ENCODE assay signal across 1 cellular context in the genomic region with DNA sequence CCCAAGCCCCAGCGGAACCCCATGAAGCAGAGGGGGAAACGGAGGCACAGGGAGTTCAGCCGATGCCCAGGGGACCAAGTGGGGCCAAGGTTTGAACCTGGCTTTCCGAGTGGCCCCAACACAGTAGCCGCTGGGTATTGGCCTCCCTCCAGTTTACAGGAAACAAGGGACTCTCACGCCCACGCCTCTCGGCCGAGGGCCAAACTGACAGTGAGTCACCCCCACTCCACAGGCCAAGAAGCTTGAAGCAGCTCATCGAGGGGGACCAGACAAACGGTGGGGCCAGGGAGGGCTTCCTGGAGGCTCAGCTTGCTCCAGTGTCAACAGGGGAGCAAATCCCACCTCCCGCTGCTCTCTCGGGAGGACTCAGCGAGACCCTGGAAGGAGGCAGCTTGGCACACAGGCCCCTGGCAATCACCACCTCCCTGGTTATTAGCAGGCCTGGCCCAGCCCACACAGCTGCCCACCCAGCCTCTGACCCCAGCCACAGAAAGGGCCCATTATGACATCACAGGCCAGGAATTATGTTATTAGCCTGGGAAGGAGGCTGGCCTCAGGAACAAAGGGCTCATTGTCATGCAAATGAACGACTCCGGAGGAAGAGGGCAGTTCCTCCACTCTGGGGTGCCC.
A peak's percentile ranks its signal among the peaks of the same experiment; 100 is the strongest.
TF ChIP-seq lines count a peak whose summit lies in the region.

No MANE protein-coding gene starts in this region.

TF ChIP-seq in K562, 482 proteins besides CTCF, POLR2A, EP300 and RAD21 (continued from another document):
- TF ChIP-seq ZBTB7A (IDR thresholded peaks at IDR 0.05; ENCODE audit: borderline replicate concordance, control insufficient read depth, low read depth, low read length): peak; percentile 62; the same call in 1 of the 2 replicates
- TF ChIP-seq, protein P1, sequence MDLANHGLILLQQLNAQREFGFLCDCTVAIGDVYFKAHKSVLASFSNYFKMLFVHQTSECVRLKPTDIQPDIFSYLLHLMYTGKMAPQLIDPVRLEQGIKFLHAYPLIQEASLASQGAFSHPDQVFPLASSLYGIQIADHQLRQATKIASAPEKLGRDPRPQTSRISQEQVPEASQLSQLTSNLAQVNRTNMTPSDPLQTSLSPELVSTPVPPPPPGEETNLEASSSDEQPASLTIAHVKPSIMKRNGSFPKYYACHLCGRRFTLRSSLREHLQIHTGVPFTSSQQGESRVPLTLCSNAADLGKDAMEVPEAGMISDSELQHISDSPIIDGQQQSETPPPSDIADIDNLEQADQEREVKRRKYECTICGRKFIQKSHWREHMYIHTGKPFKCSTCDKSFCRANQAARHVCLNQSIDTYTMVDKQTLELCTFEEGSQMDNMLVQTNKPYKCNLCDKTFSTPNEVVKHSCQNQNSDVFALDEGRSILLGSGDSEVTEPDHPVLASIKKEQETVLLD (IDR thresholded peaks at IDR 0.05): peak; percentile 62; the same call in 1 of the 2 replicates
- peak; percentile 78 for TF ChIP-seq ETV1 (tag; conservative IDR thresholded peaks at IDR 0.05; ENCODE audit: low read depth)
- TF ChIP-seq RBM14 (IDR thresholded peaks at IDR 0.05; ENCODE audit: borderline replicate concordance, insufficient read depth, low read depth, low read length): no peak
- TF ChIP-seq SMARCC2 (IDR thresholded peaks at IDR 0.05; ENCODE audit: low read depth): peak; percentile 65
- TF ChIP-seq ARID1B (IDR thresholded peaks at IDR 0.05): peak; percentile 84
- TF ChIP-seq ZNF165 (CRISPR knock-in tag; IDR thresholded peaks at IDR 0.05; ENCODE audit: borderline replicate concordance): no peak
- peak; percentile 84; the same call in 1 of the 2 replicates for TF ChIP-seq RNF2 (IDR thresholded peaks at IDR 0.05)
- no peak for TF ChIP-seq ZNF780A (CRISPR knock-in tag; IDR thresholded peaks at IDR 0.05)
- TF ChIP-seq NFIX (CRISPR knock-in tag; IDR thresholded peaks at IDR 0.05; ENCODE audit: low read depth): 0 out of 2 replicates have a peak, but pooled peaks have one; percentile 15
- TF ChIP-seq TEAD1 (CRISPR knock-in tag; IDR thresholded peaks at IDR 0.05): 0 out of 4 replicates have a peak, but pooled peaks of 1 of the 2 experiments have one; percentile 51
- TF ChIP-seq MTA3 (IDR thresholded peaks at IDR 0.05; ENCODE audit: borderline replicate concordance): 0 out of 2 replicates have a peak, but pooled peaks have one; percentile 34
- TF ChIP-seq SNAPC5 (CRISPR knock-in tag; IDR thresholded peaks at IDR 0.05): no peak
- TF ChIP-seq, protein P2, sequence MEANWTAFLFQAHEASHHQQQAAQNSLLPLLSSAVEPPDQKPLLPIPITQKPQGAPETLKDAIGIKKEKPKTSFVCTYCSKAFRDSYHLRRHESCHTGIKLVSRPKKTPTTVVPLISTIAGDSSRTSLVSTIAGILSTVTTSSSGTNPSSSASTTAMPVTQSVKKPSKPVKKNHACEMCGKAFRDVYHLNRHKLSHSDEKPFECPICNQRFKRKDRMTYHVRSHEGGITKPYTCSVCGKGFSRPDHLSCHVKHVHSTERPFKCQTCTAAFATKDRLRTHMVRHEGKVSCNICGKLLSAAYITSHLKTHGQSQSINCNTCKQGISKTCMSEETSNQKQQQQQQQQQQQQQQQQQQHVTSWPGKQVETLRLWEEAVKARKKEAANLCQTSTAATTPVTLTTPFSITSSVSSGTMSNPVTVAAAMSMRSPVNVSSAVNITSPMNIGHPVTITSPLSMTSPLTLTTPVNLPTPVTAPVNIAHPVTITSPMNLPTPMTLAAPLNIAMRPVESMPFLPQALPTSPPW (CRISPR knock-in tag; IDR thresholded peaks at IDR 0.05): peak; percentile 61
- TF ChIP-seq TFAP4 (CRISPR knock-in tag; IDR thresholded peaks at IDR 0.05; ENCODE audit: borderline replicate concordance): peak; percentile 53; the same call in 1 of the 2 replicates
- TF ChIP-seq, protein P3, sequence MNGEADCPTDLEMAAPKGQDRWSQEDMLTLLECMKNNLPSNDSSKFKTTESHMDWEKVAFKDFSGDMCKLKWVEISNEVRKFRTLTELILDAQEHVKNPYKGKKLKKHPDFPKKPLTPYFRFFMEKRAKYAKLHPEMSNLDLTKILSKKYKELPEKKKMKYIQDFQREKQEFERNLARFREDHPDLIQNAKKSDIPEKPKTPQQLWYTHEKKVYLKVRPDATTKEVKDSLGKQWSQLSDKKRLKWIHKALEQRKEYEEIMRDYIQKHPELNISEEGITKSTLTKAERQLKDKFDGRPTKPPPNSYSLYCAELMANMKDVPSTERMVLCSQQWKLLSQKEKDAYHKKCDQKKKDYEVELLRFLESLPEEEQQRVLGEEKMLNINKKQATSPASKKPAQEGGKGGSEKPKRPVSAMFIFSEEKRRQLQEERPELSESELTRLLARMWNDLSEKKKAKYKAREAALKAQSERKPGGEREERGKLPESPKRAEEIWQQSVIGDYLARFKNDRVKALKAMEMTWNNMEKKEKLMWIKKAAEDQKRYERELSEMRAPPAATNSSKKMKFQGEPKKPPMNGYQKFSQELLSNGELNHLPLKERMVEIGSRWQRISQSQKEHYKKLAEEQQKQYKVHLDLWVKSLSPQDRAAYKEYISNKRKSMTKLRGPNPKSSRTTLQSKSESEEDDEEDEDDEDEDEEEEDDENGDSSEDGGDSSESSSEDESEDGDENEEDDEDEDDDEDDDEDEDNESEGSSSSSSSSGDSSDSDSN (IDR thresholded peaks at IDR 0.05; ENCODE audit: borderline replicate concordance in 1 of 2, low read depth in 2 of 2, low read length in 2 of 2): 0 out of 4 replicates have a peak, but pooled peaks of 1 of the 2 experiments have one; percentile 40
- TF ChIP-seq DPF2 (IDR thresholded peaks at IDR 0.05): peak; percentile 90
- peak; percentile 88 for TF ChIP-seq FOSL1 (tag; conservative IDR thresholded peaks at IDR 0.05)
- TF ChIP-seq PRDM10 (IDR thresholded peaks at IDR 0.05; ENCODE audit: partially characterized antibody): peak; percentile 56
- 0 out of 2 replicates have a peak, but pooled peaks have one; percentile 14 for TF ChIP-seq CBX1 (IDR thresholded peaks at IDR 0.05; ENCODE audit: low read depth)
- TF ChIP-seq JUND (IDR thresholded peaks at IDR 0.05; ENCODE audit: borderline replicate concordance, low read depth, low read length): peak; percentile 96
- peak; percentile 89; the same call in 1 of the 3 replicates for TF ChIP-seq JUND (tag; IDR thresholded peaks at IDR 0.05; ENCODE audit: borderline replicate concordance, low read depth, low read length)
- TF ChIP-seq HMGN3 (IDR thresholded peaks at IDR 0.05; ENCODE audit: borderline replicate concordance, extremely low read depth, insufficient read length, low read depth, low read length): peak; percentile 64
- TF ChIP-seq CREB1 (IDR thresholded peaks at IDR 0.05): no peak
- TF ChIP-seq CREB1 (CRISPR knock-in tag; IDR thresholded peaks at IDR 0.05): no peak
